ENCODE assay signal across 35 cellular contexts in the genomic region with DNA sequence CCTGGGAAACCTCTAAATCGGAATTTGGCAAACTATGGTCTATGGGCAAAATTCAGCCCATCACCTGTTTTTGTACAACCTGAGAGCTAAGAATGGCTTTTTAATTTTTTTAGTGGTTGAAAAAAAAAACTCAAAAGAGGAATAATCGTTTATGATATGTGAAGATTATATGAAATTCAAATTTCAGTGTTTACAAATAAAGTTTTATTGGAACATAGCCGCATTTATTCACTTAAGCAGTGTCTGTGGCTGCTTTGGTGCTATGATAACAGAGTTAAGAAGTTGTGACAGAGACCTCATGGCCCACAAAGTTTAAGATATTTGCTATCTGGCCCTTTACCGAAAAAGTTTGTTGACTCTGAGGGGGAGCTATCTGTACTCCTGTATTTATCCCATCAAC.
"Had no signal": no experiment of that assay in that cellular context is flagged by ENCODE, and none has a peak within 500 bp of the region (broad histone marks: within the 10 kb centered on the region; RNA-seq: fewer than 3 reads in every experiment).

No MANE protein-coding gene starts in this region.

- H3K27me3 ChIP-seq: MG63 had no signal

- H3K36me3 ChIP-seq: MG63 had no signal

- DNase-seq: Karpas-422, Kasumi-1, MG63, MM.1S, MV-4-11, NCI-H1048, NCI-H1092, NCI-H1092 treated with DMSO at 0.1 percent for 48 hours, NCI-H1105, NCI-H1105 treated with DMSO at 0.1 percent for 48 hours, NCI-H1417 treated with DMSO at 0.1 percent for 48 hours, NCI-H1436, NCI-H1436 treated with DMSO at 0.1 percent for 48 hours, NCI-H146, NCI-H1694, NCI-H1694 treated with DMSO at 0.1 percent for 48 hours, NCI-H187, NCI-H187 treated with DMSO at 0.1 percent for 48 hours, NCI-H1930, NCI-H2029, NCI-H2029 treated with DMSO at 0.1 percent for 48 hours, NCI-H2081, NCI-H2081 treated with DMSO at 0.1 percent for 48 hours, NCI-H2107, NCI-H2171, NCI-H2171 treated with DMSO at 0.1 percent for 48 hours, NCI-H2227 treated with DMSO at 0.1 percent for 48 hours, NCI-H226, NCI-H345, NCI-H446, NCI-H446 treated with DMSO at 0.1 percent for 48 hours, NCI-H510A, NCI-H510A treated with DMSO at 0.1 percent for 48 hours, NCI-H524, NCI-H524 treated with DMSO at 0.1 percent for 48 hours had no signal

- H3K9me3 ChIP-seq: MG63 had no signal

- H3K4me3 ChIP-seq: MG63 had no signal
